Comparison of ENCODE assay signal across 12 cellular contexts in the genomic region with DNA sequence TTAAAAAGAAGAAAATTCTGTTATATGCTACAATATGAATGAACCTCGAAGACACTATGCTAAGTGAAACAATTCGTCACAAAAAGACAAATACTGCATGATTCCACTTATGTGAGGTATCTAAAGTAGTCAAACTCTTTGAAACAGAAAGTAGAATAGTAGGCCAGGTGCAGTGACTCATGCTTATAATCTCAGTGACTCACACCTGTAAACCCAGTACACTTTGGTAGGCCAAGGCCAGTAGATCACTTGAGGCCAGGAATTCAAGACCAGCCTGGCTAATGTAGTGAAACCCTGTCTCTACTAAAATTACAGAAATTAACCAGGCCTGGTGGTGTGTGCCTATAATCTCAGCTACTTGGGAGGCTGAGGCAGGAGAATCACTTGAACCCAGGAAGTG. TPM values are rescaled to one million over a fixed set of nuclear protein-coding genes. Genes with fewer than 3 reads are reported as not detected.
DNase-seq lines count a peak whose midpoint lies in the region; ATAC-seq and TF ChIP-seq lines count a peak whose summit lies in the region.
"Had no signal": no experiment of that assay in that cellular context is flagged by ENCODE, and none has a peak within 500 bp of the region (broad histone marks: within the 10 kb centered on the region; RNA-seq: fewer than 3 reads in every experiment).

No MANE protein-coding gene starts in this region.

- H3K36me3 Mint-ChIP-seq in activated CD4-positive, alpha-beta memory T cell treated with anti-CD3 and anti-CD28 coated beads for 36 hours = peaks cover 2% of the 10 kb centered on the region
- no peaks in the 10 kb centered on the region for H3K36me3 Mint-ChIP-seq in activated CD4-positive, alpha-beta memory T cell treated with anti-CD3 and anti-CD28 coated beads, Interleukin-2, amount 10 ng/mL, durations not matched to agents 7 days and 5 days (ENCODE audit: low read depth)

- peak; percentile 99 for ATAC-seq in body of pancreas
- peak; percentile 41 for ATAC-seq in lung (ENCODE audit: insufficient read depth, low FRiP score)
- no peak for ATAC-seq in HG02973 (IDR thresholded peaks at IDR 0.05; ENCODE audit: unreplicated experiment)
- ATAC-seq in GM19463 (IDR thresholded peaks at IDR 0.05; ENCODE audit: unreplicated experiment) = no peak

- TF ChIP-seq CTCF in body of pancreas (IDR thresholded peaks at IDR 0.05) (no peak), lung (IDR thresholded peaks at IDR 0.05; ENCODE audit: control extremely low read depth, extremely low read depth) (no peak)

- POLR2A ChIA-PET in activated CD4-positive, alpha-beta memory T cell treated with anti-CD3 and anti-CD28 coated beads for 36 hours (lab: Charles Lee) = no interaction called here
- POLR2A ChIA-PET in activated CD4-positive, alpha-beta memory T cell treated with anti-CD3 and anti-CD28 coated beads, Interleukin-2, amount 10 ng/mL, durations not matched to agents 7 days and 5 days (lab: Charles Lee) = no interaction called here

- H3K27ac Mint-ChIP-seq in activated CD4-positive, alpha-beta memory T cell treated with anti-CD3 and anti-CD28 coated beads for 36 hours = no peak overlapping the region
- H3K27ac Mint-ChIP-seq in activated CD4-positive, alpha-beta memory T cell treated with anti-CD3 and anti-CD28 coated beads, Interleukin-2, amount 10 ng/mL, durations not matched to agents 7 days and 5 days = no peak overlapping the region
- H3K27ac Mint-ChIP-seq: dendritic cell treated with granulocyte-macrophage colony-stimulating factor and Interleukin-4, amounts not matched to agents 40 ng/mL and 50 ng/mL, for 4 days had no signal

- H3K4me3 ChIP-seq in body of pancreas (no peak overlapping the region), lung (no peak overlapping the region)

- 52 to 55% methylated on average over 2 of the region's 2 CpGs for WGBS in body of pancreas, 2 donors
- 73 to 93% methylated on average over 2 of the region's 2 CpGs for WGBS in lung, 2 donors

- H3K36me3 ChIP-seq in body of pancreas (replicated peaks in 1 of 2; ENCODE audit: insufficient read depth in 1 of 2, low read depth in 2 of 2) = no peaks in the 10 kb centered on the region
- H3K36me3 ChIP-seq in lung (ENCODE audit: control insufficient read depth in 2 of 2, insufficient read depth in 2 of 2, low read length in 2 of 2) = no peaks in the 10 kb centered on the region

- H3K4me1 ChIP-seq in body of pancreas (peaks cover 11% of the 10 kb centered on the region), lung (ENCODE audit: control insufficient read depth in 2 of 2, insufficient read depth in 2 of 2, low read length in 2 of 2) (no peaks in the 10 kb centered on the region)

- intact Hi-C loops in activated CD4-positive, alpha-beta memory T cell treated with anti-CD3 and anti-CD28 coated beads for 36 hours (cut with micrococcal nuclease) = loop anchor here (1.0 kb wide), 2 partner anchors 16 to 47 kb away; a partner anchor contains a TSS
- intact Hi-C loops in body of pancreas (cut with DNase I) = no loop called here

- H3K9me3 ChIP-seq in body of pancreas = no peaks in the 10 kb centered on the region
- peaks cover 4% of the 10 kb centered on the region in 2 donors for H3K9me3 ChIP-seq in lung (ENCODE audit: control insufficient read depth in 2 of 2, insufficient read depth in 1 of 2, low read length in 1 of 2)

- H3K4me1 Mint-ChIP-seq in activated CD4-positive, alpha-beta memory T cell treated with anti-CD3 and anti-CD28 coated beads for 36 hours (ENCODE audit: low read depth) = peaks cover 6% of the 10 kb centered on the region
- no peaks in the 10 kb centered on the region for H3K4me1 Mint-ChIP-seq in activated CD4-positive, alpha-beta memory T cell treated with anti-CD3 and anti-CD28 coated beads, Interleukin-2, amount 10 ng/mL, durations not matched to agents 7 days and 5 days

- no peak for TF ChIP-seq POLR2A in body of pancreas (IDR thresholded peaks at IDR 0.05)

- H3K4me3 Mint-ChIP-seq in activated CD4-positive, alpha-beta memory T cell treated with anti-CD3 and anti-CD28 coated beads for 36 hours = no peak overlapping the region
- H3K4me3 Mint-ChIP-seq in activated CD4-positive, alpha-beta memory T cell treated with anti-CD3 and anti-CD28 coated beads, Interleukin-2, amount 10 ng/mL, durations not matched to agents 7 days and 5 days = no peak overlapping the region
- H3K4me3 Mint-ChIP-seq: dendritic cell treated with granulocyte-macrophage colony-stimulating factor and Interleukin-4, amounts not matched to agents 40 ng/mL and 50 ng/mL, for 4 days had no signal

- H3K27ac ChIP-seq in body of pancreas = peak overlapping the region in 2 of 4 donors; percentile 67 to 74
- no peak overlapping the region for H3K27ac ChIP-seq in lung (ENCODE audit: low read depth in 1 of 2, low read length in 1 of 2)

- no peaks in the 10 kb centered on the region for H3K9me3 Mint-ChIP-seq in activated CD4-positive, alpha-beta memory T cell treated with anti-CD3 and anti-CD28 coated beads for 36 hours
- no peaks in the 10 kb centered on the region for H3K9me3 Mint-ChIP-seq in activated CD4-positive, alpha-beta memory T cell treated with anti-CD3 and anti-CD28 coated beads, Interleukin-2, amount 10 ng/mL, durations not matched to agents 7 days and 5 days
- H3K9me3 Mint-ChIP-seq: dendritic cell treated with granulocyte-macrophage colony-stimulating factor and Interleukin-4, amounts not matched to agents 40 ng/mL and 50 ng/mL, for 4 days had no signal

- H3K27me3 Mint-ChIP-seq in activated CD4-positive, alpha-beta memory T cell treated with anti-CD3 and anti-CD28 coated beads for 36 hours = peaks cover 39% of the 10 kb centered on the region
- H3K27me3 Mint-ChIP-seq in activated CD4-positive, alpha-beta memory T cell treated with anti-CD3 and anti-CD28 coated beads, Interleukin-2, amount 10 ng/mL, durations not matched to agents 7 days and 5 days = peaks cover 33% of the 10 kb centered on the region

- H3K27me3 ChIP-seq in body of pancreas (no peaks in the 10 kb centered on the region), lung (ENCODE audit: control insufficient read depth, insufficient read depth) (peaks cover 3% of the 10 kb centered on the region)

- peak; percentile 33 for DNase-seq in activated CD4-positive, alpha-beta memory T cell treated with anti-CD3 and anti-CD28 coated beads for 36 hours
- no peak for DNase-seq in activated CD4-positive, alpha-beta memory T cell treated with anti-CD3 and anti-CD28 coated beads, Interleukin-2, amount 10 ng/mL, durations not matched to agents 7 days and 5 days
- DNase-seq in LHCN-M2 (ENCODE audit: low read depth) (peak; percentile 24), body of pancreas (peak; percentile 38 to 80 (median 62)), lung (ENCODE audit: low spot score) (no peak), HCEC 1CT (no peak)
- DNase-seq: anterior cingulate cortex, substantia nigra had no signal

- CTCF ChIA-PET in activated CD4-positive, alpha-beta memory T cell treated with anti-CD3 and anti-CD28 coated beads for 36 hours (lab: Charles Lee) = no interaction called here
- CTCF ChIA-PET in activated CD4-positive, alpha-beta memory T cell treated with anti-CD3 and anti-CD28 coated beads, Interleukin-2, amount 10 ng/mL, durations not matched to agents 7 days and 5 days (lab: Charles Lee) = no interaction called here

RNA-seq across cellular contexts. Expression of a gene that starts 25.7 kb away (rescaled TPM):
- under 1 TPM; 0.48 to 0.92 TPM for total RNA-seq in activated CD4-positive, alpha-beta memory T cell treated with anti-CD3 and anti-CD28 coated beads for 36 hours
- total RNA-seq in activated CD4-positive, alpha-beta memory T cell treated with anti-CD3 and anti-CD28 coated beads, Interleukin-2, amount 10 ng/mL, durations not matched to agents 7 days and 5 days = not detected
- not detected in 2 replicates for total RNA-seq in LHCN-M2 (2014; rRNA removed)
- polyA plus RNA-seq in LHCN-M2 (2012) = not detected
- total RNA-seq in body of pancreas = 1 to 10 TPM; 1.6 to 2.0 TPM
- total RNA-seq in lung = 1 to 10 TPM in 1 of 2 donors, not detected in 1; 1.7 TPM
- under 1 TPM; 0.20 to 0.26 TPM for polyA plus RNA-seq in lung
- total RNA-seq: A673 had no signal

RNA-seq across cellular contexts. Expression of a gene that starts 46.9 kb away (rescaled TPM):
- total RNA-seq in activated CD4-positive, alpha-beta memory T cell treated with anti-CD3 and anti-CD28 coated beads for 36 hours = 10 to 100 TPM; 55.0 to 56.0 TPM
- 10 to 100 TPM; 73.5 to 73.6 TPM for total RNA-seq in activated CD4-positive, alpha-beta memory T cell treated with anti-CD3 and anti-CD28 coated beads, Interleukin-2, amount 10 ng/mL, durations not matched to agents 7 days and 5 days
- total RNA-seq in LHCN-M2 (2014; rRNA removed) (45.3 and 47.6 TPM in 2 replicates), body of pancreas (not detected), lung (1 to 10 TPM in 1 of 2 donors, under 1 TPM in 1; 0.80 to 1.4 TPM)
- polyA plus RNA-seq in LHCN-M2 (2012) = 35.8 TPM
- 1 to 10 TPM; 1.8 to 2.2 TPM for polyA plus RNA-seq in lung

RNA-seq across cellular contexts. Expression of a gene that starts 54.4 kb away (rescaled TPM):
- 1 to 10 TPM; 1.5 TPM for total RNA-seq in activated CD4-positive, alpha-beta memory T cell treated with anti-CD3 and anti-CD28 coated beads for 36 hours
- 1 to 10 TPM; 1.7 to 1.8 TPM for total RNA-seq in activated CD4-positive, alpha-beta memory T cell treated with anti-CD3 and anti-CD28 coated beads, Interleukin-2, amount 10 ng/mL, durations not matched to agents 7 days and 5 days
- total RNA-seq in LHCN-M2 (2014; rRNA removed) (2.5 and 2.9 TPM in 2 replicates), body of pancreas (1 to 10 TPM in 1 of 2 donors, under 1 TPM in 1; 0.99 to 6.2 TPM), lung (1 to 10 TPM; 2.3 to 8.1 TPM)
- polyA plus RNA-seq in LHCN-M2 (2012) = 2.0 TPM
- polyA plus RNA-seq in lung = 1 to 10 TPM; 2.8 to 4.0 TPM

Comparison
In these comparisons a context has a peak if more than half of its experiments do, and no peak if none do; other contexts are left out.
1. DNase-seq: peak in activated CD4-positive, alpha-beta memory T cell treated with anti-CD3 and anti-CD28 coated beads for 36 hours (single experiment), LHCN-M2 (single experiment) and body of pancreas (4 of 4); none in activated CD4-positive, alpha-beta memory T cell treated with anti-CD3 and anti-CD28 coated beads, Interleukin-2, amount 10 ng/mL, durations not matched to agents 7 days and 5 days (single experiment), lung (single experiment) and HCEC 1CT (single experiment).
2. ATAC-seq: peak in body of pancreas (single experiment) and lung (single experiment); none in HG02973 (single experiment) and GM19463 (single experiment).
3. RNA of a gene that starts 46.9 kb away (total RNA-seq): 73.5 to 73.6 TPM in activated CD4-positive, alpha-beta memory T cell treated with anti-CD3 and anti-CD28 coated beads, Interleukin-2, amount 10 ng/mL, durations not matched to agents 7 days and 5 days, 55.0 to 56.0 TPM in activated CD4-positive, alpha-beta memory T cell treated with anti-CD3 and anti-CD28 coated beads for 36 hours and 45.3 to 47.6 TPM in LHCN-M2; 0.80 to 1.4 TPM in lung and not detected in body of pancreas; every median in the first group is over 10 times any median in the second.